ENCODE assay signal across 9 cellular contexts in genomic region chr20:53586640-53587039, GRCh38. TPM values are rescaled to one million over a fixed set of nuclear protein-coding genes. Genes with fewer than 3 reads are reported as not detected.
DNase-seq lines count a peak whose midpoint lies in the region; ATAC-seq, FAIRE-seq and TF ChIP-seq lines count a peak whose summit lies in the region.
"Had no signal": no experiment of that assay in that cellular context is flagged by ENCODE, and none has a peak within 500 bp of the region (broad histone marks: within the 10 kb centered on the region; RNA-seq: fewer than 3 reads in every experiment).

No MANE protein-coding gene starts in this region.

- H3K4me2 ChIP-seq in HepG2 (ENCODE audit: low read depth, low read length) (peak overlapping the region; percentile 42), mesenchymal stem cell (ENCODE audit: low read length, poor library complexity, severe bottlenecking) (no peak overlapping the region)

- H3K27me3 ChIP-seq in HepG2 (ENCODE audit: control insufficient read depth in 1 of 2, insufficient read depth in 2 of 2, low read length in 2 of 2) (no peaks in the 10 kb centered on the region), right lobe of liver (no peaks in the 10 kb centered on the region), mesenchymal stem cell (ENCODE audit: control insufficient read depth in 1 of 2, insufficient read depth in 1 of 2, low read length in 2 of 2) (no peaks in the 10 kb centered on the region), uterus (no peaks in the 10 kb centered on the region)
- H3K27me3 ChIP-seq: sigmoid colon had no signal

- peak overlapping the region; percentile 2 for H3K27ac ChIP-seq in HepG2 (ENCODE audit: extremely low read length, insufficient read depth, low read length)
- peak overlapping the region in 1 of 3 donors; percentile 12 for H3K27ac ChIP-seq in right lobe of liver
- no peak overlapping the region for H3K27ac ChIP-seq in mesenchymal stem cell (ENCODE audit: low read length, poor library complexity, severe bottlenecking)
- peak overlapping the region; percentile 46 to 57 for H3K27ac ChIP-seq in uterus

- TF ChIP-seq CTCF in HepG2 (CRISPR knock-in tag; IDR thresholded peaks at IDR 0.05): no peak
- TF ChIP-seq CTCF in right lobe of liver (IDR thresholded peaks at IDR 0.05): no peak
- TF ChIP-seq CTCF in uterus (IDR thresholded peaks at IDR 0.05): no peak

- peaks cover 3% of the 10 kb centered on the region; the same call in 1 of the 2 replicates for H4K20me1 ChIP-seq in HepG2 (ENCODE audit: insufficient read depth, low read length)

- BruUV-seq in HepG2 (replicated peaks; lab: Mats Ljungman, UMichigan): no TSS peak

- no peak overlapping the region for H4K8ac ChIP-seq in mesenchymal stem cell (ENCODE audit: low read length)

- H2BK5ac ChIP-seq in mesenchymal stem cell (ENCODE audit: low read depth, low read length, poor library complexity, severe bottlenecking): no peak overlapping the region

- H3K36me3 Mint-ChIP-seq in activated CD4-positive, alpha-beta memory T cell treated with anti-CD3 and anti-CD28 coated beads, Interleukin-2, amount 10 ng/mL, durations not matched to agents 7 days and 5 days (ENCODE audit: low read depth): peaks cover 53% of the 10 kb centered on the region

- POLR2A ChIA-PET in HepG2 (lab: Yijun Ruan, JAX): interaction anchor here (0.9 kb wide), 1 partner anchor 214 kb away, joined by 3 read pairs; no protein-coding TSS in a partner anchor
- POLR2A ChIA-PET in activated CD4-positive, alpha-beta memory T cell treated with anti-CD3 and anti-CD28 coated beads, Interleukin-2, amount 10 ng/mL, durations not matched to agents 7 days and 5 days (lab: Charles Lee): interaction anchor here (0.7 to 2.4 kb wide), 9 partner anchors 10 to 329 kb away, joined by 3 to 8 read pairs (median 5); no protein-coding TSS in a partner anchor

- DNase-seq in HepG2 (ENCODE audit: low spot score) (no peak), right lobe of liver (no peak), mesenchymal stem cell (no peak), uterus (no peak), NCI-H2227 treated with DMSO at 0.1 percent for 48 hours (lab: John Stamatoyannopoulos, UW) (no peak), D341Med (ENCODE audit: low spot score) (no peak)
- DNase-seq in activated CD4-positive, alpha-beta memory T cell treated with anti-CD3 and anti-CD28 coated beads, Interleukin-2, amount 10 ng/mL, durations not matched to agents 7 days and 5 days: no peak
- DNase-seq: sigmoid colon had no signal

- no peaks in the 10 kb centered on the region for H3K79me1 ChIP-seq in mesenchymal stem cell (replicated peaks; ENCODE audit: low read length, poor library complexity, severe bottlenecking)

- H2BK120ac ChIP-seq in mesenchymal stem cell (ENCODE audit: low read depth, low read length): no peak overlapping the region

- WGBS in HepG2 (ENCODE audit: low lambda C conversion rate): 75% methylated on average over 6 of the region's 6 CpGs
- WGBS in right lobe of liver (ENCODE audit: insufficient coverage, low coverage, low lambda C conversion rate, missing lambda C conversion rate): 46% methylated on average over 6 of the region's 6 CpGs
- WGBS in mesenchymal stem cell: 84% methylated on average over 3 of the region's 6 CpGs

- intact Hi-C loops in HepG2 (cut with micrococcal nuclease; ENCODE audit: unreplicated experiment) (no loop called here), right lobe of liver (cut with DNase I) (no loop called here), uterus (cut with DNase I; ENCODE audit: low total_unique reads) (no loop called here)

- H3K27me3 Mint-ChIP-seq in activated CD4-positive, alpha-beta memory T cell treated with anti-CD3 and anti-CD28 coated beads, Interleukin-2, amount 10 ng/mL, durations not matched to agents 7 days and 5 days: no peaks in the 10 kb centered on the region

- H3K4me3 Mint-ChIP-seq in activated CD4-positive, alpha-beta memory T cell treated with anti-CD3 and anti-CD28 coated beads, Interleukin-2, amount 10 ng/mL, durations not matched to agents 7 days and 5 days: peak overlapping the region; percentile 75

- no peak overlapping the region for H2AK5ac ChIP-seq in mesenchymal stem cell (ENCODE audit: low read length, severe bottlenecking)

- H3K18ac ChIP-seq in mesenchymal stem cell (ENCODE audit: low read depth in 1 of 2, low read length in 2 of 2): no peak overlapping the region

- H3K36me3 ChIP-seq in HepG2 (replicated peaks in 1 of 2; ENCODE audit: control insufficient read depth in 1 of 2, insufficient read depth in 2 of 2, low read length in 2 of 2) (peaks cover 13 to 14% of the 10 kb centered on the region in 2 experiments), right lobe of liver (peaks cover 0 to 12% (median 5%) of the 10 kb centered on the region in 4 donors), mesenchymal stem cell (ENCODE audit: control insufficient read depth in 1 of 2, insufficient read depth in 2 of 2, low read depth in 1 of 2, low read length in 2 of 2) (peaks cover 10 to 15% of the 10 kb centered on the region in 2 experiments), uterus (no peaks in the 10 kb centered on the region)

- no peak for ATAC-seq in HepG2
- no peak for ATAC-seq in right lobe of liver
- no peak for ATAC-seq in GM19455 (IDR thresholded peaks at IDR 0.05; ENCODE audit: unreplicated experiment)

- H3K79me2 ChIP-seq in HepG2 (ENCODE audit: insufficient read depth, low read length): peaks cover 96% of the 10 kb centered on the region

- H3K9me3 Mint-ChIP-seq in activated CD4-positive, alpha-beta memory T cell treated with anti-CD3 and anti-CD28 coated beads, Interleukin-2, amount 10 ng/mL, durations not matched to agents 7 days and 5 days: no peaks in the 10 kb centered on the region

- H2AFZ ChIP-seq in HepG2 (ENCODE audit: low read length) (no peak overlapping the region), mesenchymal stem cell (ENCODE audit: low read depth, low read length) (no peak overlapping the region)

- H3K4me1 Mint-ChIP-seq in activated CD4-positive, alpha-beta memory T cell treated with anti-CD3 and anti-CD28 coated beads, Interleukin-2, amount 10 ng/mL, durations not matched to agents 7 days and 5 days: peaks cover 71% of the 10 kb centered on the region

- H3K4ac ChIP-seq in mesenchymal stem cell (ENCODE audit: low read depth in 1 of 2, low read length in 2 of 2): no peak overlapping the region

- H3K4me1 ChIP-seq in HepG2 (ENCODE audit: insufficient read depth, low read length): peaks cover 88% of the 10 kb centered on the region
- H3K4me1 ChIP-seq in right lobe of liver: peaks cover 0 to 77% (median 5%) of the 10 kb centered on the region in 4 donors
- no peaks in the 10 kb centered on the region for H3K4me1 ChIP-seq in mesenchymal stem cell (ENCODE audit: control insufficient read depth, insufficient read depth, low read depth, low read length)
- peaks cover 0 to 3% of the 10 kb centered on the region in 2 donors for H3K4me1 ChIP-seq in uterus

- H3K4me3 ChIP-seq in HepG2 (replicated peaks in 1 of 3; ENCODE audit: insufficient read depth in 1 of 3, low read depth in 2 of 3, low read length in 3 of 3) (no peak overlapping the region), right lobe of liver (no peak overlapping the region), mesenchymal stem cell (ENCODE audit: insufficient read depth in 1 of 2, low read depth in 1 of 2, low read length in 2 of 2) (no peak overlapping the region), uterus (no peak overlapping the region)
- H3K4me3 ChIP-seq: sigmoid colon had no signal

- H3K14ac ChIP-seq in mesenchymal stem cell (ENCODE audit: low read length in 2 of 2): no peak overlapping the region

- CTCF ChIA-PET in HepG2 (lab: Yijun Ruan, JAX; ENCODE audit: low intra/inter-chr PET ratio, low total read pairs): no interaction called here
- CTCF ChIA-PET in activated CD4-positive, alpha-beta memory T cell treated with anti-CD3 and anti-CD28 coated beads, Interleukin-2, amount 10 ng/mL, durations not matched to agents 7 days and 5 days (lab: Charles Lee): interaction anchor here (1.4 kb wide), 1 partner anchor 23 kb away, joined by 5 read pairs; no protein-coding TSS in a partner anchor

- H4K91ac ChIP-seq in mesenchymal stem cell (ENCODE audit: low read length): no peak overlapping the region

- H3K9me3 ChIP-seq in HepG2 (ENCODE audit: low read length) (no peaks in the 10 kb centered on the region), right lobe of liver (no peaks in the 10 kb centered on the region), mesenchymal stem cell (ENCODE audit: control insufficient read depth, low read length) (no peaks in the 10 kb centered on the region), uterus (no peaks in the 10 kb centered on the region)
- H3K9me3 ChIP-seq: sigmoid colon had no signal

- H2BK12ac ChIP-seq in mesenchymal stem cell (ENCODE audit: low read length in 2 of 2): no peak overlapping the region

- no peak overlapping the region for H3K23ac ChIP-seq in mesenchymal stem cell (ENCODE audit: low read length in 2 of 2)

- in situ Hi-C loops in HepG2 (cut with HindIII; ENCODE audit: extremely low pct_ligation_motif_present, low pct_unique_long_range_greater_than_20kb): no loop called here

- TF ChIP-seq POLR2A in HepG2 (IDR thresholded peaks at IDR 0.05; ENCODE audit: insufficient read depth in 1 of 2, low read depth in 2 of 2, low read length in 2 of 2) (no peak), right lobe of liver (IDR thresholded peaks at IDR 0.05) (no peak), uterus (IDR thresholded peaks at IDR 0.05) (no peak)

- H3K27ac Mint-ChIP-seq in activated CD4-positive, alpha-beta memory T cell treated with anti-CD3 and anti-CD28 coated beads, Interleukin-2, amount 10 ng/mL, durations not matched to agents 7 days and 5 days: peak overlapping the region; percentile 81

- no peak for TF ChIP-seq RAD21 in HepG2 (CRISPR knock-in tag; IDR thresholded peaks at IDR 0.05)

- TF ChIP-seq EP300 in HepG2 (IDR thresholded peaks at IDR 0.05; ENCODE audit: low read depth in 2 of 2, low read length in 2 of 2) (no peak), HepG2 (CRISPR knock-in tag; IDR thresholded peaks at IDR 0.05; ENCODE audit: borderline replicate concordance) (no peak)

- H3K9ac ChIP-seq in HepG2 (ENCODE audit: insufficient read depth, low read depth, low read length) (no peak overlapping the region), mesenchymal stem cell (ENCODE audit: low read length) (peak overlapping the region; percentile 38)

- no peak for FAIRE-seq in HepG2 (lab: Jason Lieb, UNC)

- H2BK15ac ChIP-seq in mesenchymal stem cell (ENCODE audit: low read depth, poor library complexity, severe bottlenecking): no peak overlapping the region

RNA-seq across cellular contexts. Expression of gene ZNF217, which starts 7.0 kb away (rescaled TPM):
- total RNA-seq in HepG2 (2016; rRNA removed; fragmentation: Illumina TruSeq; extraction: Trizol) (29.8 and 65.0 TPM in 2 replicates), right lobe of liver (10 to 100 TPM; 11.3 to 27.1 (median 15.8) TPM), uterus (10 to 100 TPM in 3 of 4 donors, 1 to 10 TPM in 1; 7.4 to 37.8 (median 18.4) TPM)
- total RNA-seq in HepG2 (2016; cell fraction: cytosol; rRNA removed; fragmentation: Illumina TruSeq; extraction: Trizol; ENCODE audit: low read depth): 3.8 and 3.9 TPM in 2 replicates
- 30.1 and 52.5 TPM in 2 replicates for total RNA-seq in HepG2 (2016; cell fraction: insoluble cytoplasmic fraction; rRNA removed; fragmentation: Illumina TruSeq; extraction: Trizol)
- 17.5 and 18.9 TPM in 2 replicates for total RNA-seq in HepG2 (2016; cell fraction: membrane; rRNA removed; fragmentation: Illumina TruSeq; extraction: Trizol)
- 46.4 and 49.3 TPM in 2 replicates for total RNA-seq in HepG2 (2016; cell fraction: nucleus; rRNA removed; fragmentation: Illumina TruSeq; extraction: Trizol)
- polyA plus RNA-seq in HepG2 (2011; rRNA removed): 22.3 and 23.7 TPM in 2 replicates
- polyA plus RNA-seq in HepG2 (2011; cell fraction: cytosol; rRNA removed): 16.1 and 20.6 TPM in 2 replicates
- 28.1 and 34.2 TPM in 2 replicates for polyA plus RNA-seq in HepG2 (2011; cell fraction: nucleus; rRNA removed)
- polyA plus RNA-seq in HepG2 (2012): 30.6 and 41.2 TPM in 2 replicates
- 0.85 and 1.1 TPM in 2 replicates for polyA plus RNA-seq in HepG2 (2016; cell fraction: cytosol; fragmentation: Illumina TruSeq; extraction: Trizol; ENCODE audit: low read depth)
- polyA plus RNA-seq in HepG2 (2016; cell fraction: insoluble cytoplasmic fraction; fragmentation: Illumina TruSeq; extraction: Trizol; ENCODE audit: low read depth): 50.4 and 54.5 TPM in 2 replicates
- polyA plus RNA-seq in HepG2 (2016; cell fraction: membrane; fragmentation: Illumina TruSeq; extraction: Trizol; ENCODE audit: low read depth): 5.7 and 6.3 TPM in 2 replicates
- 66.7 and 71.5 TPM in 2 replicates for polyA plus RNA-seq in HepG2 (2016; cell fraction: nucleus; fragmentation: Illumina TruSeq; extraction: Trizol; ENCODE audit: insufficient read depth, low read depth)
- polyA minus RNA-seq in HepG2 (2011; rRNA and poly(A)+ RNA removed; ENCODE audit: low replicate concordance): 13.5 and 82.3 TPM in 2 replicates
- 62.7 and 65.9 TPM in 2 replicates for polyA minus RNA-seq in HepG2 (2011; cell fraction: cytosol; rRNA and poly(A)+ RNA removed)
- polyA minus RNA-seq in HepG2 (2011; cell fraction: nucleus; rRNA and poly(A)+ RNA removed): 63.2 and 86.3 TPM in 2 replicates
- 10 to 100 TPM; 89.5 to 90.4 TPM for total RNA-seq in activated CD4-positive, alpha-beta memory T cell treated with anti-CD3 and anti-CD28 coated beads, Interleukin-2, amount 10 ng/mL, durations not matched to agents 7 days and 5 days
- 15.7 TPM for polyA plus RNA-seq in mesenchymal stem cell (2013, experiment 1 of 2)
- polyA plus RNA-seq in mesenchymal stem cell (2013, experiment 2 of 2): 16.6 TPM
